ENCODE assay signal across 8 cellular contexts in genomic region chr20:1816384-1817381, GRCh38.
DNase-seq lines count a peak whose midpoint lies in the region; ATAC-seq and TF ChIP-seq lines count a peak whose summit lies in the region.

No MANE protein-coding gene starts in this region.

- H3K9me1 ChIP-seq in IMR-90 (ENCODE audit: insufficient read depth, low read length) = peaks cover 44% of the 10 kb centered on the region

- H2BK5ac ChIP-seq in IMR-90 (ENCODE audit: low read depth, low read length, poor library complexity, severe bottlenecking) = peak overlapping the region; percentile 58
- H2BK5ac ChIP-seq in mesenchymal stem cell (ENCODE audit: low read depth, low read length, poor library complexity, severe bottlenecking) = no peak overlapping the region

- no peaks in the 10 kb centered on the region for H4K20me1 ChIP-seq in IMR-90 (ENCODE audit: insufficient read depth, low read length)

- no peaks in the 10 kb centered on the region for H3K36me3 ChIP-seq in IMR-90 (ENCODE audit: control insufficient read depth, insufficient read depth, low read length)
- H3K36me3 ChIP-seq in mesenchymal stem cell (ENCODE audit: control insufficient read depth in 1 of 2, insufficient read depth in 2 of 2, low read depth in 1 of 2, low read length in 2 of 2) = no peaks in the 10 kb centered on the region

- no peak for TF ChIP-seq CTCF in IMR-90 (conservative IDR thresholded peaks at IDR 0.05; ENCODE audit: low read depth, low read length)

- no peak overlapping the region for H3K56ac ChIP-seq in IMR-90 (ENCODE audit: extremely low read depth, insufficient read depth, low read length)

- H3K4me3 ChIP-seq in IMR-90 (ENCODE audit: insufficient read depth, low read depth, low read length) (no peak overlapping the region), mesenchymal stem cell (ENCODE audit: insufficient read depth in 1 of 2, low read depth in 1 of 2, low read length in 2 of 2) (no peak overlapping the region)

- peak overlapping the region; percentile 83 for H3K4ac ChIP-seq in IMR-90 (ENCODE audit: low read depth, low read length)
- peak overlapping the region; percentile 44 to 64 for H3K4ac ChIP-seq in mesenchymal stem cell (ENCODE audit: low read depth in 1 of 2, low read length in 2 of 2)

- H3K9ac ChIP-seq in IMR-90 (ENCODE audit: low read depth, low read length) (no peak overlapping the region), mesenchymal stem cell (ENCODE audit: low read length) (peak overlapping the region; percentile 42)

- in situ Hi-C loops in IMR-90 (cut with MboI; ENCODE audit: low sequenced_read_pairs) = no loop called here

- H3K27ac ChIP-seq in IMR-90 (ENCODE audit: insufficient read depth, low read length) (peak overlapping the region; percentile 28; the same call in 1 of the 2 replicates), mesenchymal stem cell (ENCODE audit: low read length, poor library complexity, severe bottlenecking) (no peak overlapping the region)

- POLR2A ChIA-PET in IMR-90 (lab: Charles Lee; ENCODE audit: unreplicated experiment) = no interaction called here

- H3K14ac ChIP-seq in IMR-90 (replicated peaks; ENCODE audit: low read depth, low read length) (peak overlapping the region; percentile 53), mesenchymal stem cell (ENCODE audit: low read length in 2 of 2) (peak overlapping the region in 1 of 2 experiments; percentile 44)

- TF ChIP-seq RAD21 in IMR-90 (IDR thresholded peaks at IDR 0.05; ENCODE audit: low read length) = no peak

- no TSS peak for BruUV-seq in IMR-90 (replicated peaks; lab: Mats Ljungman, UMichigan)

- dilution Hi-C loops in IMR-90 (cut with HindIII; ENCODE audit: low sequenced_read_pairs, unreplicated experiment) = no loop called here

- H2AK5ac ChIP-seq in IMR-90 (ENCODE audit: low read depth, low read length) = peak overlapping the region; percentile 60
- no peak overlapping the region for H2AK5ac ChIP-seq in mesenchymal stem cell (ENCODE audit: low read length, severe bottlenecking)

- no peak for TF ChIP-seq POLR2A in IMR-90 (IDR thresholded peaks at IDR 0.05; ENCODE audit: low read depth, low read length)

- H4K5ac ChIP-seq in IMR-90 (ENCODE audit: low read depth, low read length) = peak overlapping the region; percentile 56

- H3K4me1 ChIP-seq in IMR-90 (ENCODE audit: control insufficient read depth, insufficient read depth, low read length) (peaks cover 43% of the 10 kb centered on the region), mesenchymal stem cell (ENCODE audit: control insufficient read depth, insufficient read depth, low read depth, low read length) (peaks cover 9% of the 10 kb centered on the region)

- H2BK12ac ChIP-seq in mesenchymal stem cell (ENCODE audit: low read length in 2 of 2) = peak overlapping the region; percentile 38 to 94

- H3K9me3 ChIP-seq in IMR-90 (ENCODE audit: control insufficient read depth, insufficient read depth, low read length) = no peaks in the 10 kb centered on the region
- H3K9me3 ChIP-seq in mesenchymal stem cell (ENCODE audit: control insufficient read depth, low read length) = peaks cover 7% of the 10 kb centered on the region

- intact Hi-C loops in IMR-90 (cut with micrococcal nuclease) = no loop called here

- WGBS in IMR-90 (ENCODE audit: extremely low coverage in 2 of 2, insufficient read length in 1 of 2), 2 experiments = no CpG with 5 or more reads among the region's 16 CpGs
- 78% methylated on average over 16 of the region's 16 CpGs for WGBS in mesenchymal stem cell

- H2AK9ac ChIP-seq in IMR-90 (replicated peaks; ENCODE audit: low read depth, low read length, poor library complexity) = peak overlapping the region; percentile 75

- peak overlapping the region; percentile 59; the same call in 2 of the 3 replicates for H2BK15ac ChIP-seq in IMR-90 (ENCODE audit: low read depth, low read length)
- peak overlapping the region; percentile 68 for H2BK15ac ChIP-seq in mesenchymal stem cell (ENCODE audit: low read depth, poor library complexity, severe bottlenecking)

- H3K18ac ChIP-seq in IMR-90 (ENCODE audit: low read depth, low read length) = peak overlapping the region; percentile 65
- H3K18ac ChIP-seq in mesenchymal stem cell (ENCODE audit: low read depth in 1 of 2, low read length in 2 of 2) = peak overlapping the region; percentile 61 to 80

- CTCF ChIA-PET in IMR-90 (lab: Yijun Ruan, JAX) = no interaction called here

- H3K4me2 ChIP-seq in IMR-90 (ENCODE audit: low read depth, low read length) (peak overlapping the region; percentile 1; the same call in 1 of the 2 replicates), mesenchymal stem cell (ENCODE audit: low read length, poor library complexity, severe bottlenecking) (no peak overlapping the region)

- H3K79me1 ChIP-seq in IMR-90 (ENCODE audit: low read depth in 1 of 2, low read length in 2 of 2) (peaks cover 0 to 4% of the 10 kb centered on the region in 2 experiments; a peak in 1 of 4 replicates), mesenchymal stem cell (replicated peaks; ENCODE audit: low read length, poor library complexity, severe bottlenecking) (no peaks in the 10 kb centered on the region)

- H3K23ac ChIP-seq in IMR-90 (ENCODE audit: low read depth, low read length) (peak overlapping the region; percentile 69), mesenchymal stem cell (ENCODE audit: low read length in 2 of 2) (peak overlapping the region in 1 of 2 experiments; percentile 23)

- DNase-seq in AG08395 (ENCODE audit: low spot score) (peak; percentile 91), IMR-90 (peak; percentile 63), cerebellar cortex (ENCODE audit: low spot score) (peak; percentile 73), mesenchymal stem cell (peak; percentile 50), DMS114 treated with DMSO at 0.1 percent for 48 hours (lab: John Stamatoyannopoulos, UW; ENCODE audit: unreplicated experiment) (no peak)

- H2BK20ac ChIP-seq in IMR-90 (ENCODE audit: low read depth, low read length) = peak overlapping the region; percentile 86

- no peak for ATAC-seq in IMR-90 (ENCODE audit: low read depth)
- no peak for ATAC-seq in HG03039 (IDR thresholded peaks at IDR 0.05; ENCODE audit: unreplicated experiment)
- ATAC-seq in HG02970 (IDR thresholded peaks at IDR 0.05; ENCODE audit: low FRiP score, unreplicated experiment) = no peak
- ATAC-seq in HG02973 (IDR thresholded peaks at IDR 0.05; ENCODE audit: unreplicated experiment) = no peak

- H4K8ac ChIP-seq in IMR-90 (ENCODE audit: low read depth in 2 of 2, low read length in 2 of 2) = peak overlapping the region; percentile 54 to 76
- peak overlapping the region; percentile 19 for H4K8ac ChIP-seq in mesenchymal stem cell (ENCODE audit: low read length)

- H2AFZ ChIP-seq in IMR-90 (replicated peaks; ENCODE audit: low read length, poor library complexity) = peak overlapping the region; percentile 21
- H2AFZ ChIP-seq in mesenchymal stem cell (ENCODE audit: low read depth, low read length) = no peak overlapping the region

- H3K27me3 ChIP-seq in IMR-90 (ENCODE audit: control insufficient read depth, insufficient read depth, low read length) (no peaks in the 10 kb centered on the region), mesenchymal stem cell (ENCODE audit: control insufficient read depth in 1 of 2, insufficient read depth in 1 of 2, low read length in 2 of 2) (peaks cover 0 to 17% of the 10 kb centered on the region in 2 experiments)

- H2BK120ac ChIP-seq in IMR-90 (ENCODE audit: low read depth, low read length) (peak overlapping the region; percentile 86), mesenchymal stem cell (ENCODE audit: low read depth, low read length) (peak overlapping the region; percentile 37)

- H4K91ac ChIP-seq in IMR-90 (ENCODE audit: insufficient read depth, low read depth, low read length) = peak overlapping the region; percentile 82
- H4K91ac ChIP-seq in mesenchymal stem cell (ENCODE audit: low read length) = peak overlapping the region; percentile 78

TF ChIP-seq in IMR-90, 13 proteins besides CTCF, POLR2A, EP300 and RAD21:
- TF ChIP-seq ELK1 (IDR thresholded peaks at IDR 0.05; ENCODE audit: borderline replicate concordance, low read depth, low read length) (no peak), CEBPB (IDR thresholded peaks at IDR 0.05; ENCODE audit: low read depth, low read length) (0 out of 2 replicates have a peak, but pooled peaks have one; percentile 0), BHLHE40 (IDR thresholded peaks at IDR 0.05; ENCODE audit: low read depth, low read length) (peak; percentile 51), MAFK (IDR thresholded peaks at IDR 0.05; ENCODE audit: low read depth, low read length) (no peak)
